Comparison of ENCODE assay signal across 21 cellular contexts in the genomic region with DNA sequence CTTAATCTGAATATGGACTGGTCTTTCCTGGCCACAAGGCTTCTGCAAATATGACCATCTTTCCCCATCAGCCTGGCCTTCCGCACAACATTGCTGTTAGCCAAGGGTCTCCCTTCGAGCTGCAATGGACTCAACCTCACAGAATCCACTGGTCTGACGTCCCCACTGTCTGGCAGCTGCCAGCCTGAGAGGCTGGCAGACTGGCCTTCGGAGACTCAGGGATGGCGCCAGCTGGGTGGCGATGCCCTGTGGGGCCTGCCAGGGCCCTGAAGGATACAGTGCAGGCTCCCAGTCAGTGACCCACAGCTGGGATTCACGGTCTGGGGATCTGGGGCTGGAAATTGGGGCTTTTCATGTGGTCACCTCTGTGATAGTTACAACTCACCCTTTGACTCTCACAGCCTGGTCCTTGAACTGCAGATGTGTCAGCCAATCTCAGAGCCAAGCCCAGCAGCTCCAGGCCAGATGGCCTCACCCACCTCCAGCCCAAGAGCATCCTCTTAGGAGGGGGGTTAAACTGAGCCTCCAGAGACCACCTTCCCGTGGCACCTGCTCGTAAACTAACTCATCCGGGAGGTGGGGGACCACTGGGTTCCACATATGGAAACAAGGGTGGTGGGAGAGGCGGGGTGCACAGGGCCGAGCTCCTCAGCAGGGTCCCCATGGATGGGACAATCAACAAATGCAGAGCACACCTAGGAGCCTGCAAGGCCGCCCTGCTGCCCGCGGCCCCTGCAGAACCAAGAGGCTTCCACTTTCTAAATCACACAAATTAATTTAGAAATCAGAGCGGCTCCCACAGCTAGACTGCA. TPM values are rescaled to one million over a fixed set of nuclear protein-coding genes. Genes with fewer than 3 reads are reported as not detected.
DNase-seq lines count a peak whose midpoint lies in the region; ATAC-seq, FAIRE-seq and TF ChIP-seq lines count a peak whose summit lies in the region.
"Had no signal": no experiment of that assay in that cellular context is flagged by ENCODE, and none has a peak within 500 bp of the region (broad histone marks: within the 10 kb centered on the region; RNA-seq: fewer than 3 reads in every experiment).

No MANE protein-coding gene starts in this region.

- TF ChIP-seq EP300 in HepG2 (IDR thresholded peaks at IDR 0.05; ENCODE audit: low read depth in 2 of 2, low read length in 2 of 2): no peak
- TF ChIP-seq EP300 in HepG2 (CRISPR knock-in tag; IDR thresholded peaks at IDR 0.05; ENCODE audit: borderline replicate concordance): no peak

- no peaks in the 10 kb centered on the region for H3K36me3 Mint-ChIP-seq in activated naive CD4-positive, alpha-beta T cell treated with anti-CD3 and anti-CD28 coated beads for 36 hours (ENCODE audit: low read depth)
- H3K36me3 Mint-ChIP-seq in activated T-helper 2 cell treated with anti-CD3 and anti-CD28 coated beads, Interferon-gamma antibody, Interleukin-2, Interleukin-4, amounts not matched to agents 10 μg/mL and 5 μg/mL and 100 μg/mL, durations not matched to agents 14 hours and 24 hours and 36 hours (ENCODE audit: low read depth): no peaks in the 10 kb centered on the region

- H3K9me3 ChIP-seq in right lobe of liver (no peaks in the 10 kb centered on the region), HepG2 (ENCODE audit: low read length) (no peaks in the 10 kb centered on the region), lower lobe of right lung (no peaks in the 10 kb centered on the region), aorta (ENCODE audit: control insufficient read depth, low read length) (no peaks in the 10 kb centered on the region)
- H3K9me3 ChIP-seq: HAP-1 had no signal

- no peaks in the 10 kb centered on the region for H3K9me3 Mint-ChIP-seq in activated naive CD4-positive, alpha-beta T cell treated with anti-CD3 and anti-CD28 coated beads for 36 hours
- H3K9me3 Mint-ChIP-seq in activated T-helper 2 cell treated with anti-CD3 and anti-CD28 coated beads, Interferon-gamma antibody, Interleukin-2, Interleukin-4, amounts not matched to agents 10 μg/mL and 5 μg/mL and 100 μg/mL, durations not matched to agents 14 hours and 24 hours and 36 hours: no peaks in the 10 kb centered on the region
- H3K9me3 Mint-ChIP-seq: IgD-negative memory B cell had no signal

- no peak for TF ChIP-seq RAD21 in HepG2 (CRISPR knock-in tag; IDR thresholded peaks at IDR 0.05)

- no peaks in the 10 kb centered on the region for H3K36me3 ChIP-seq in right lobe of liver
- H3K36me3 ChIP-seq in HepG2 (replicated peaks in 1 of 2; ENCODE audit: control insufficient read depth in 1 of 2, insufficient read depth in 2 of 2, low read length in 2 of 2): no peaks in the 10 kb centered on the region
- H3K36me3 ChIP-seq in lower lobe of right lung: no peaks in the 10 kb centered on the region
- H3K36me3 ChIP-seq in aorta (ENCODE audit: control insufficient read depth in 1 of 2, insufficient read depth in 2 of 2, low read length in 1 of 2): no peaks in the 10 kb centered on the region
- H3K36me3 ChIP-seq: HAP-1 had no signal

- H3K4me3 ChIP-seq in right lobe of liver (no peak overlapping the region), HepG2 (replicated peaks in 1 of 3; ENCODE audit: insufficient read depth in 1 of 3, low read depth in 2 of 3, low read length in 3 of 3) (no peak overlapping the region), lower lobe of right lung (no peak overlapping the region), aorta (ENCODE audit: low read length in 2 of 2) (no peak overlapping the region)
- H3K4me3 ChIP-seq: HAP-1 had no signal

- no peak overlapping the region for H3K9ac ChIP-seq in HepG2 (ENCODE audit: insufficient read depth, low read depth, low read length)

- no peaks in the 10 kb centered on the region for H3K27me3 Mint-ChIP-seq in activated naive CD4-positive, alpha-beta T cell treated with anti-CD3 and anti-CD28 coated beads for 36 hours (ENCODE audit: low read depth)
- H3K27me3 Mint-ChIP-seq in activated T-helper 2 cell treated with anti-CD3 and anti-CD28 coated beads, Interferon-gamma antibody, Interleukin-2, Interleukin-4, amounts not matched to agents 10 μg/mL and 5 μg/mL and 100 μg/mL, durations not matched to agents 14 hours and 24 hours and 36 hours (ENCODE audit: low read depth): no peaks in the 10 kb centered on the region

- no peak overlapping the region for H3K4me3 Mint-ChIP-seq in activated naive CD4-positive, alpha-beta T cell treated with anti-CD3 and anti-CD28 coated beads for 36 hours
- no peak overlapping the region for H3K4me3 Mint-ChIP-seq in activated T-helper 2 cell treated with anti-CD3 and anti-CD28 coated beads, Interferon-gamma antibody, Interleukin-2, Interleukin-4, amounts not matched to agents 10 μg/mL and 5 μg/mL and 100 μg/mL, durations not matched to agents 14 hours and 24 hours and 36 hours (ENCODE audit: low read depth)
- H3K4me3 Mint-ChIP-seq: IgD-negative memory B cell had no signal

- POLR2A ChIA-PET in HepG2 (lab: Yijun Ruan, JAX): no interaction called here

- H3K4me1 Mint-ChIP-seq in activated naive CD4-positive, alpha-beta T cell treated with anti-CD3 and anti-CD28 coated beads for 36 hours (ENCODE audit: low read depth): no peaks in the 10 kb centered on the region
- no peaks in the 10 kb centered on the region for H3K4me1 Mint-ChIP-seq in activated T-helper 2 cell treated with anti-CD3 and anti-CD28 coated beads, Interferon-gamma antibody, Interleukin-2, Interleukin-4, amounts not matched to agents 10 μg/mL and 5 μg/mL and 100 μg/mL, durations not matched to agents 14 hours and 24 hours and 36 hours (ENCODE audit: low read depth)
- H3K4me1 Mint-ChIP-seq: IgD-negative memory B cell had no signal

- H3K4me1 ChIP-seq in right lobe of liver (no peaks in the 10 kb centered on the region), HepG2 (ENCODE audit: insufficient read depth, low read length) (no peaks in the 10 kb centered on the region), lower lobe of right lung (peaks cover under 1% of the 10 kb centered on the region), aorta (ENCODE audit: control insufficient read depth in 1 of 2, insufficient read depth in 2 of 2, low read length in 2 of 2) (no peaks in the 10 kb centered on the region)
- H3K4me1 ChIP-seq: HAP-1 had no signal

- no peak for TF ChIP-seq POLR2A in right lobe of liver (IDR thresholded peaks at IDR 0.05)
- no peak for TF ChIP-seq POLR2A in HepG2 (IDR thresholded peaks at IDR 0.05; ENCODE audit: insufficient read depth in 1 of 2, low read depth in 2 of 2, low read length in 2 of 2)

- 87% methylated on average over 11 of the region's 16 CpGs for WGBS in right lobe of liver (ENCODE audit: insufficient coverage, low coverage, low lambda C conversion rate, missing lambda C conversion rate)
- 30% methylated on average over 7 of the region's 16 CpGs for WGBS in HepG2 (ENCODE audit: low lambda C conversion rate)
- 83 to 84% methylated on average over 16 of the region's 16 CpGs for WGBS in aorta, 2 donors

- intact Hi-C loops in right lobe of liver (cut with DNase I) (loop anchor here (5.0 kb wide), 2 partner anchors 421 to 486 kb away; partner anchors contain the start of gene KIF26A (in 1 of the 2)), HepG2 (cut with micrococcal nuclease; ENCODE audit: unreplicated experiment) (no loop called here), lower lobe of right lung (cut with DNase I) (no loop called here), aorta (cut with DNase I) (no loop called here)
- intact Hi-C loops in activated naive CD4-positive, alpha-beta T cell treated with anti-CD3 and anti-CD28 coated beads for 36 hours (cut with micrococcal nuclease): no loop called here
- intact Hi-C loops in activated T-helper 2 cell treated with anti-CD3 and anti-CD28 coated beads, Interferon-gamma antibody, Interleukin-2, Interleukin-4, amounts not matched to agents 10 μg/mL and 5 μg/mL and 100 μg/mL, durations not matched to agents 14 hours and 24 hours and 36 hours (cut with micrococcal nuclease): no loop called here

- FAIRE-seq in HepG2 (lab: Jason Lieb, UNC): no peak
- FAIRE-seq: A204.1 had no signal

- no peaks in the 10 kb centered on the region for H3K79me2 ChIP-seq in HepG2 (ENCODE audit: insufficient read depth, low read length)

- BruUV-seq in HepG2 (replicated peaks; lab: Mats Ljungman, UMichigan): no TSS peak

- CTCF ChIA-PET in HepG2 (lab: Yijun Ruan, JAX; ENCODE audit: low intra/inter-chr PET ratio, low total read pairs): no interaction called here
- CTCF ChIA-PET in activated naive CD4-positive, alpha-beta T cell treated with anti-CD3 and anti-CD28 coated beads for 36 hours (lab: Charles Lee): no interaction called here

- peak in 2 of 3 donors; percentile 13 to 44 for DNase-seq in right lobe of liver
- no peak for DNase-seq in HepG2 (ENCODE audit: low spot score)
- DNase-seq in glomerular visceral epithelial cell (ENCODE audit: extremely low spot score): peak; percentile 10
- DNase-seq in lower lobe of right lung: peak; percentile 10
- peak; percentile 23 to 53 for DNase-seq in aorta
- no peak for DNase-seq in activated naive CD4-positive, alpha-beta T cell treated with anti-CD3 and anti-CD28 coated beads for 36 hours
- no peak for DNase-seq in activated T-helper 2 cell treated with anti-CD3 and anti-CD28 coated beads, Interferon-gamma antibody, Interleukin-2, Interleukin-4, amounts not matched to agents 10 μg/mL and 5 μg/mL and 100 μg/mL, durations not matched to agents 14 hours and 24 hours and 36 hours (ENCODE audit: low spot score)
- DNase-seq: COR-L47, DMS153, NCI-H1105 treated with DMSO at 0.1 percent for 48 hours, NCI-H1694 treated with DMSO at 0.1 percent for 48 hours, NCI-H226, NCI-H524 treated with DMSO at 0.1 percent for 48 hours, SHP77 had no signal

- 0 out of 2 replicates have a peak, but pooled peaks cover 3% of the 10 kb centered on the region for H4K20me1 ChIP-seq in HepG2 (ENCODE audit: insufficient read depth, low read length)

- TF ChIP-seq CTCF in right lobe of liver (IDR thresholded peaks at IDR 0.05) (no peak), HepG2 (CRISPR knock-in tag; IDR thresholded peaks at IDR 0.05) (no peak), lower lobe of right lung (IDR thresholded peaks at IDR 0.05) (no peak)

- ATAC-seq in right lobe of liver (no peak), HepG2 (no peak), lower lobe of right lung (no peak), aorta (ENCODE audit: low FRiP score) (no peak), SK-N-SH treated with all-trans-retinoic acid at 6 μM for 48 hours (no peak)
- ATAC-seq: Panc1 had no signal

- H3K27me3 ChIP-seq in right lobe of liver (no peaks in the 10 kb centered on the region), HepG2 (ENCODE audit: control insufficient read depth in 1 of 2, insufficient read depth in 2 of 2, low read length in 2 of 2) (peaks cover 12 to 81% of the 10 kb centered on the region in 2 experiments), lower lobe of right lung (ENCODE audit: low read depth) (peaks cover 20% of the 10 kb centered on the region), aorta (ENCODE audit: control insufficient read depth in 1 of 2, insufficient read depth in 2 of 2, low read length in 1 of 2) (no peaks in the 10 kb centered on the region)

- in situ Hi-C loops in HepG2 (cut with HindIII; ENCODE audit: extremely low pct_ligation_motif_present, low pct_unique_long_range_greater_than_20kb): no loop called here

- no peak overlapping the region for H3K27ac Mint-ChIP-seq in activated naive CD4-positive, alpha-beta T cell treated with anti-CD3 and anti-CD28 coated beads for 36 hours
- no peak overlapping the region for H3K27ac Mint-ChIP-seq in activated T-helper 2 cell treated with anti-CD3 and anti-CD28 coated beads, Interferon-gamma antibody, Interleukin-2, Interleukin-4, amounts not matched to agents 10 μg/mL and 5 μg/mL and 100 μg/mL, durations not matched to agents 14 hours and 24 hours and 36 hours
- H3K27ac Mint-ChIP-seq: IgD-negative memory B cell had no signal

- no peak overlapping the region for H3K27ac ChIP-seq in right lobe of liver
- H3K27ac ChIP-seq in HepG2 (ENCODE audit: extremely low read length, insufficient read depth, low read length): no peak overlapping the region
- H3K27ac ChIP-seq in lower lobe of right lung: no peak overlapping the region
- H3K27ac ChIP-seq in aorta (ENCODE audit: low read depth in 1 of 2, low read length in 2 of 2): no peak overlapping the region

- no peak overlapping the region for H2AFZ ChIP-seq in HepG2 (ENCODE audit: low read length)

- H3K4me2 ChIP-seq in HepG2 (ENCODE audit: low read depth, low read length): no peak overlapping the region

RNA-seq across cellular contexts. Expression of gene C14orf180, which starts 21.1 kb away (rescaled TPM):
- total RNA-seq in right lobe of liver: 1 to 10 TPM in 4 of 6 experiments, under 1 TPM in 2; 0.35 to 4.0 (median 1.9) TPM
- total RNA-seq in HepG2 (2016; rRNA removed; fragmentation: Illumina TruSeq; extraction: Trizol): not detected in 2 replicates
- not detected in 2 replicates for total RNA-seq in HepG2 (2016; cell fraction: cytosol; rRNA removed; fragmentation: Illumina TruSeq; extraction: Trizol; ENCODE audit: low read depth)
- total RNA-seq in HepG2 (2016; cell fraction: insoluble cytoplasmic fraction; rRNA removed; fragmentation: Illumina TruSeq; extraction: Trizol): not detected in 2 replicates
- not detected in 2 replicates for total RNA-seq in HepG2 (2016; cell fraction: membrane; rRNA removed; fragmentation: Illumina TruSeq; extraction: Trizol)
- not detected in 2 replicates for total RNA-seq in HepG2 (2016; cell fraction: nucleus; rRNA removed; fragmentation: Illumina TruSeq; extraction: Trizol)
- not detected in 2 replicates for polyA plus RNA-seq in HepG2 (2011; rRNA removed)
- not detected in 2 replicates for polyA plus RNA-seq in HepG2 (2011; cell fraction: cytosol; rRNA removed)
- not detected in 2 replicates for polyA plus RNA-seq in HepG2 (2011; cell fraction: nucleus; rRNA removed)
- polyA plus RNA-seq in HepG2 (2012): not detected in 2 replicates
- not detected in 2 replicates for polyA plus RNA-seq in HepG2 (2016; cell fraction: cytosol; fragmentation: Illumina TruSeq; extraction: Trizol; ENCODE audit: low read depth)
- polyA plus RNA-seq in HepG2 (2016; cell fraction: insoluble cytoplasmic fraction; fragmentation: Illumina TruSeq; extraction: Trizol; ENCODE audit: low read depth): not detected in 2 replicates
- not detected in 2 replicates for polyA plus RNA-seq in HepG2 (2016; cell fraction: membrane; fragmentation: Illumina TruSeq; extraction: Trizol; ENCODE audit: low read depth)
- polyA plus RNA-seq in HepG2 (2016; cell fraction: nucleus; fragmentation: Illumina TruSeq; extraction: Trizol; ENCODE audit: insufficient read depth, low read depth): not detected in 2 replicates
- not detected in 2 replicates for polyA minus RNA-seq in HepG2 (2011; rRNA and poly(A)+ RNA removed; ENCODE audit: low replicate concordance)
- polyA minus RNA-seq in HepG2 (2011; cell fraction: cytosol; rRNA and poly(A)+ RNA removed): not detected in 2 replicates
- not detected in 2 replicates for polyA minus RNA-seq in HepG2 (2011; cell fraction: nucleus; rRNA and poly(A)+ RNA removed)
- total RNA-seq in lower lobe of right lung: 0.18 TPM
- total RNA-seq in aorta: 1 to 10 TPM in 1 of 2 donors, under 1 TPM in 1; 0.68 to 1.3 TPM
- polyA plus RNA-seq in aorta: under 1 TPM in 1 of 2 donors, not detected in 1; 0.50 TPM
- not detected for total RNA-seq in activated naive CD4-positive, alpha-beta T cell treated with anti-CD3 and anti-CD28 coated beads for 36 hours
- not detected in 2 replicates for total RNA-seq in activated T-helper 2 cell treated with anti-CD3 and anti-CD28 coated beads, Interferon-gamma antibody, Interleukin-2, Interleukin-4, amounts not matched to agents 10 μg/mL and 5 μg/mL and 100 μg/mL, durations not matched to agents 14 hours and 24 hours and 36 hours
- total RNA-seq: HT1080, LHCN-M2 had no signal
- polyA plus RNA-seq: IgD-negative memory B cell had no signal

RNA-seq across cellular contexts. Expression of gene TMEM179, which starts 46.1 kb away (rescaled TPM):
- under 1 TPM in 2 of 6 experiments, not detected in 4; 0.17 to 0.18 TPM for total RNA-seq in right lobe of liver
- not detected in 2 replicates for total RNA-seq in HepG2 (2016; rRNA removed; fragmentation: Illumina TruSeq; extraction: Trizol)
- not detected in 2 replicates for total RNA-seq in HepG2 (2016; cell fraction: cytosol; rRNA removed; fragmentation: Illumina TruSeq; extraction: Trizol; ENCODE audit: low read depth)
- total RNA-seq in HepG2 (2016; cell fraction: insoluble cytoplasmic fraction; rRNA removed; fragmentation: Illumina TruSeq; extraction: Trizol): not detected in 2 replicates
- not detected in 2 replicates for total RNA-seq in HepG2 (2016; cell fraction: membrane; rRNA removed; fragmentation: Illumina TruSeq; extraction: Trizol)
- not detected in 2 replicates for total RNA-seq in HepG2 (2016; cell fraction: nucleus; rRNA removed; fragmentation: Illumina TruSeq; extraction: Trizol)
- polyA plus RNA-seq in HepG2 (2011; rRNA removed): not detected in 2 replicates
- not detected in 2 replicates for polyA plus RNA-seq in HepG2 (2011; cell fraction: cytosol; rRNA removed)
- polyA plus RNA-seq in HepG2 (2011; cell fraction: nucleus; rRNA removed): not detected in 2 replicates
- polyA plus RNA-seq in HepG2 (2012): not detected in 2 replicates
- polyA plus RNA-seq in HepG2 (2016; cell fraction: cytosol; fragmentation: Illumina TruSeq; extraction: Trizol; ENCODE audit: low read depth): not detected in 2 replicates
- polyA plus RNA-seq in HepG2 (2016; cell fraction: insoluble cytoplasmic fraction; fragmentation: Illumina TruSeq; extraction: Trizol; ENCODE audit: low read depth): not detected in 2 replicates
- not detected in 2 replicates for polyA plus RNA-seq in HepG2 (2016; cell fraction: membrane; fragmentation: Illumina TruSeq; extraction: Trizol; ENCODE audit: low read depth)
- not detected in 2 replicates for polyA plus RNA-seq in HepG2 (2016; cell fraction: nucleus; fragmentation: Illumina TruSeq; extraction: Trizol; ENCODE audit: insufficient read depth, low read depth)
- 0.28 TPM in 1 of 2 replicates, not detected in the other for polyA minus RNA-seq in HepG2 (2011; rRNA and poly(A)+ RNA removed; ENCODE audit: low replicate concordance)
- polyA minus RNA-seq in HepG2 (2011; cell fraction: cytosol; rRNA and poly(A)+ RNA removed): not detected in 2 replicates
- polyA minus RNA-seq in HepG2 (2011; cell fraction: nucleus; rRNA and poly(A)+ RNA removed): not detected in 2 replicates
- total RNA-seq in lower lobe of right lung: not detected
- total RNA-seq in aorta: not detected
- not detected for polyA plus RNA-seq in aorta
- total RNA-seq in activated naive CD4-positive, alpha-beta T cell treated with anti-CD3 and anti-CD28 coated beads for 36 hours: under 1 TPM; 0.17 to 0.21 TPM
- total RNA-seq in activated T-helper 2 cell treated with anti-CD3 and anti-CD28 coated beads, Interferon-gamma antibody, Interleukin-2, Interleukin-4, amounts not matched to agents 10 μg/mL and 5 μg/mL and 100 μg/mL, durations not matched to agents 14 hours and 24 hours and 36 hours: 0.18 and 0.30 TPM in 2 replicates
- total RNA-seq: LHCN-M2 had no signal
- polyA plus RNA-seq: IgD-negative memory B cell had no signal

Comparison
In these comparisons a context has a peak if more than half of its experiments do, and no peak if none do; other contexts are left out.
1. DNase-seq: peak in right lobe of liver (2 of 3), glomerular visceral epithelial cell (single experiment), lower lobe of right lung (single experiment) and aorta (2 of 2); none in HepG2 (single experiment), activated naive CD4-positive, alpha-beta T cell treated with anti-CD3 and anti-CD28 coated beads for 36 hours (single experiment) and activated T-helper 2 cell treated with anti-CD3 and anti-CD28 coated beads, Interferon-gamma antibody, Interleukin-2, Interleukin-4, amounts not matched to agents 10 μg/mL and 5 μg/mL and 100 μg/mL, durations not matched to agents 14 hours and 24 hours and 36 hours (single experiment).
2. intact Hi-C loops: an anchor here in right lobe of liver (5.0 kb wide); none called in HepG2, lower lobe of right lung, aorta, activated naive CD4-positive, alpha-beta T cell treated with anti-CD3 and anti-CD28 coated beads for 36 hours and activated T-helper 2 cell treated with anti-CD3 and anti-CD28 coated beads, Interferon-gamma antibody, Interleukin-2, Interleukin-4, amounts not matched to agents 10 μg/mL and 5 μg/mL and 100 μg/mL, durations not matched to agents 14 hours and 24 hours and 36 hours.